In the genomic region with DNA sequence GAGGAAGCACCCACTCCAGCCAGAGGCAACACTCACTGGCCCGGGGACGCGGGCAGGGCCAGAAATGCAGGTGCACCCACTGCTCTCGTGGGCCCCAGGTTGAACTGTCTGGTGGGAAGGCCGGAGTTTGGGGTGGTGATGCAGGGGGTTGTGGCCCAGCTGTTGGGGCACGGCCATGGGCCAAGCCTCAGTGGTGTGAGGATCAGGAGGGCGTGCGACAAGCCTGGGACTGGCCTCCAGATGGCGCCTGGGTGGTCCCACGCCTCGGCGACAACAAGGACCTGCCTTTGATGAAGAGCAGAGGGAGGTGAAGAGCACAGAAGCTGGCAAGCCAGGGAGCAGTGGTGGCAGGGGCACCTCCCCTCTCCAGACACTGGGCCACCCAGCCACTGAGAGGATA, we compare ENCODE assay signal across 18 cellular contexts.
"Had no signal": no experiment of that assay in that cellular context is flagged by ENCODE, and none has a peak within 500 bp of the region (broad histone marks: within the 10 kb centered on the region; RNA-seq: fewer than 3 reads in every experiment).

No MANE protein-coding gene starts in this region.

- H3K4me1 Mint-ChIP-seq: activated naive CD8-positive, alpha-beta T cell treated with anti-CD3 and anti-CD28 coated beads, Interleukin-2, amount 10 ng/mL, durations not matched to agents 7 days and 5 days had no signal

- H3K27me3 Mint-ChIP-seq: activated naive CD8-positive, alpha-beta T cell treated with anti-CD3 and anti-CD28 coated beads, Interleukin-2, amount 10 ng/mL, durations not matched to agents 7 days and 5 days; effector memory CD8-positive, alpha-beta T cell; naive thymus-derived CD8-positive, alpha-beta T cell had no signal

- H3K27ac ChIP-seq: epithelial cell of prostate had no signal

- H3K36me3 Mint-ChIP-seq: activated naive CD8-positive, alpha-beta T cell treated with anti-CD3 and anti-CD28 coated beads, Interleukin-2, amount 10 ng/mL, durations not matched to agents 7 days and 5 days had no signal

- H3K27ac Mint-ChIP-seq: activated naive CD8-positive, alpha-beta T cell treated with anti-CD3 and anti-CD28 coated beads, Interleukin-2, amount 10 ng/mL, durations not matched to agents 7 days and 5 days; progenitor cell of endocrine pancreas had no signal

- DNase-seq: activated naive CD8-positive, alpha-beta T cell treated with anti-CD3 and anti-CD28 coated beads, Interleukin-2, amount 10 ng/mL, durations not matched to agents 7 days and 5 days; dermis blood vessel endothelial cell; effector memory CD8-positive, alpha-beta T cell; foreskin melanocyte; immature natural killer cell; left cardiac atrium; mammary epithelial cell; nucleus accumbens; small intestine; stimulated activated CD4-positive, alpha-beta T cell treated with anti-CD3 and anti-CD28 coated beads, Interleukin-4, amount 100 ng/mL, for 4 hours; stimulated activated CD8-positive, alpha-beta memory T cell treated with anti-CD3 and anti-CD28 coated beads, Interleukin-4, amount 100 ng/mL, for 48 hours; stimulated activated naive CD4-positive, alpha-beta T cell treated with Interleukin-2 at 50 U/mL for 16 hours; substantia nigra; trophoblast cell had no signal

- ATAC-seq: effector memory CD8-positive, alpha-beta T cell; left cardiac atrium; naive thymus-derived CD8-positive, alpha-beta T cell; right cardiac atrium had no signal

- H3K9me3 Mint-ChIP-seq: activated naive CD8-positive, alpha-beta T cell treated with anti-CD3 and anti-CD28 coated beads, Interleukin-2, amount 10 ng/mL, durations not matched to agents 7 days and 5 days; effector memory CD8-positive, alpha-beta T cell; immature natural killer cell; naive thymus-derived CD8-positive, alpha-beta T cell had no signal

- H3K4me3 Mint-ChIP-seq: activated naive CD8-positive, alpha-beta T cell treated with anti-CD3 and anti-CD28 coated beads, Interleukin-2, amount 10 ng/mL, durations not matched to agents 7 days and 5 days; effector memory CD8-positive, alpha-beta T cell; immature natural killer cell; naive thymus-derived CD8-positive, alpha-beta T cell had no signal
